1 cellular context compared by ENCODE assay signal in the genomic region with DNA sequence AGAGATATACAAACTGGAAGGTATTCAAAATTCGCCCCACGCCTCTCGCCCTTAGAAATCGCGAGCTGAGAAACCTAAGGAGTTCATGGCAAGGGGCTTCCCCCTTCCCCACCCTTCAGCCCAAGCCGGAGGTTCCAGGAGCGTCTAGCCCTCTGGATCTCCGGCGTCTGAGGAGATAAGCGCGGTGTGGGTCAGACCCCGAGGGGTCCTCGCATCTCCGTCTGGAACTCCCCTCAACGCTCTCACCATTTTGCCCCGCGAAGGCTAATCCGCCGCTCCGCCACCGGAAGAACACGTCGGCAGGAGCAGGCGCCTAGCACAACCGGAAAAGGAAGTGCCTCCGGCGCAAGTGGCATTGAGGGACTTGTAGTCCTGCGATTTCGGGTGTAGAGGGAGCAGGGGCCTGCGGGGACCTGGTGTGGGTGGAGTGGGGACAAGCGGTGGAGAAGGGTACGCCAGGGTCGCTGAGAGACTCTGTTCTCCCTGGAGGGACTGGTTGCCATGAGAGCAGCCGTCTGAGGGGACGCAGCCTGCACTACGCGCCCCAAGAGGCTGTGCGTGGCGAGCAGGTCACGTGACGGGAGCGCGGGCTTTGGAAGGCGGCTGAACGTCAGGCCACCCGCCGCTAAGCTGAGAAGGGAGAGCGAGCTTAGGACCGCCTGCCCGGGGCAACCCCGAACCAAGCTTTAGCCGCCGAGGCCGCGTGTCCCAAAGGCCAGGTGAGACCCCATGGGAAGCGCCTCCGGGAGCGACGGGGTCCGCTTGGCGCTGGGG.
TF ChIP-seq lines count a peak whose summit lies in the region.

A gene with protein sequence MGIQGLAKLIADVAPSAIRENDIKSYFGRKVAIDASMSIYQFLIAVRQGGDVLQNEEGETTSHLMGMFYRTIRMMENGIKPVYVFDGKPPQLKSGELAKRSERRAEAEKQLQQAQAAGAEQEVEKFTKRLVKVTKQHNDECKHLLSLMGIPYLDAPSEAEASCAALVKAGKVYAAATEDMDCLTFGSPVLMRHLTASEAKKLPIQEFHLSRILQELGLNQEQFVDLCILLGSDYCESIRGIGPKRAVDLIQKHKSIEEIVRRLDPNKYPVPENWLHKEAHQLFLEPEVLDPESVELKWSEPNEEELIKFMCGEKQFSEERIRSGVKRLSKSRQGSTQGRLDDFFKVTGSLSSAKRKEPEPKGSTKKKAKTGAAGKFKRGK (plus strand): TSS at position 602 of the 774 bp plus-strand sequence. CDS start 2,451 bp downstream, outside the sequence.
A gene (minus strand): TSS at position 290 of the 774 bp plus-strand sequence. CDS start 41 bp downstream, at position 249.

TF ChIP-seq in HepG2, 621 proteins besides CTCF, POLR2A, EP300 and RAD21 (continues in another document):
- TF ChIP-seq, protein P1, sequence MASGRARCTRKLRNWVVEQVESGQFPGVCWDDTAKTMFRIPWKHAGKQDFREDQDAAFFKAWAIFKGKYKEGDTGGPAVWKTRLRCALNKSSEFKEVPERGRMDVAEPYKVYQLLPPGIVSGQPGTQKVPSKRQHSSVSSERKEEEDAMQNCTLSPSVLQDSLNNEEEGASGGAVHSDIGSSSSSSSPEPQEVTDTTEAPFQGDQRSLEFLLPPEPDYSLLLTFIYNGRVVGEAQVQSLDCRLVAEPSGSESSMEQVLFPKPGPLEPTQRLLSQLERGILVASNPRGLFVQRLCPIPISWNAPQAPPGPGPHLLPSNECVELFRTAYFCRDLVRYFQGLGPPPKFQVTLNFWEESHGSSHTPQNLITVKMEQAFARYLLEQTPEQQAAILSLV (CRISPR knock-in tag; IDR thresholded peaks at IDR 0.05; ENCODE audit: borderline replicate concordance), result peak; percentile 84; the same call in 1 of the 2 replicates
- TF ChIP-seq ZFY (CRISPR knock-in tag; IDR thresholded peaks at IDR 0.05) (peak; percentile 80), FOXA3 (CRISPR knock-in tag; IDR thresholded peaks at IDR 0.05) (0 out of 2 replicates have a peak, but pooled peaks have one; percentile 7), NONO (IDR thresholded peaks at IDR 0.05) (no peak), NONO (CRISPR knock-in tag; conservative IDR thresholded peaks at IDR 0.05) (peak; percentile 66; the same call in 1 of the 2 replicates), ZNF780A (CRISPR knock-in tag; IDR thresholded peaks at IDR 0.05) (no peak), GABPA (IDR thresholded peaks at IDR 0.05; ENCODE audit: low read depth, low read length) (peak; percentile 88), GABPA (CRISPR knock-in tag; IDR thresholded peaks at IDR 0.05; ENCODE audit: low read depth) (peak; percentile 97), ZNF558 (CRISPR knock-in tag; IDR thresholded peaks at IDR 0.05; ENCODE audit: borderline replicate concordance) (0 out of 2 replicates have a peak, but pooled peaks have one; percentile 25), LCORL (IDR thresholded peaks at IDR 0.05) (no peak), LCORL (CRISPR knock-in tag; IDR thresholded peaks at IDR 0.05) (peak; percentile 66), ZFYVE20 (CRISPR knock-in tag; IDR thresholded peaks at IDR 0.05; ENCODE audit: borderline replicate concordance, low read depth) (peak; percentile 74; the same call in 1 of the 2 replicates), ZSCAN22 (CRISPR knock-in tag; IDR thresholded peaks at IDR 0.05) (0 out of 2 replicates have a peak, but pooled peaks have one; percentile 12), ZNF607 (CRISPR knock-in tag; IDR thresholded peaks at IDR 0.05; ENCODE audit: borderline replicate concordance) (0 out of 2 replicates have a peak, but pooled peaks have one; percentile 12), ZNF614 (CRISPR knock-in tag; IDR thresholded peaks at IDR 0.05; ENCODE audit: borderline replicate concordance) (peak; percentile 35; the same call in 1 of the 2 replicates), ZNF564 (CRISPR knock-in tag; IDR thresholded peaks at IDR 0.05) (0 out of 2 replicates have a peak, but pooled peaks have one; percentile 52), ESRRA (CRISPR knock-in tag; IDR thresholded peaks at IDR 0.05; ENCODE audit: low read depth) (peak; percentile 26; the same call in 1 of the 2 replicates), GATAD1 (CRISPR knock-in tag; IDR thresholded peaks at IDR 0.05) (peak; percentile 98), PRPF4 (IDR thresholded peaks at IDR 0.05; ENCODE audit: low read depth, low read length, poor library complexity, severe bottlenecking) (no peak), POLR2AphosphoS2 (IDR thresholded peaks at IDR 0.05; ENCODE audit: low read depth, low read length) (0 out of 2 replicates have a peak, but pooled peaks have one; percentile 31), KAT8 (CRISPR knock-in tag; IDR thresholded peaks at IDR 0.05) (peak; percentile 96), SP4 (CRISPR knock-in tag; IDR thresholded peaks at IDR 0.05) (0 out of 2 replicates have a peak, but pooled peaks have one; percentile 15), TGIF2 (CRISPR knock-in tag; IDR thresholded peaks at IDR 0.05) (peak; percentile 62), ZBTB8A (CRISPR knock-in tag; IDR thresholded peaks at IDR 0.05; ENCODE audit: borderline replicate concordance, low read depth) (peak; percentile 49; the same call in 1 of the 2 replicates)
- TF ChIP-seq, protein P2, sequence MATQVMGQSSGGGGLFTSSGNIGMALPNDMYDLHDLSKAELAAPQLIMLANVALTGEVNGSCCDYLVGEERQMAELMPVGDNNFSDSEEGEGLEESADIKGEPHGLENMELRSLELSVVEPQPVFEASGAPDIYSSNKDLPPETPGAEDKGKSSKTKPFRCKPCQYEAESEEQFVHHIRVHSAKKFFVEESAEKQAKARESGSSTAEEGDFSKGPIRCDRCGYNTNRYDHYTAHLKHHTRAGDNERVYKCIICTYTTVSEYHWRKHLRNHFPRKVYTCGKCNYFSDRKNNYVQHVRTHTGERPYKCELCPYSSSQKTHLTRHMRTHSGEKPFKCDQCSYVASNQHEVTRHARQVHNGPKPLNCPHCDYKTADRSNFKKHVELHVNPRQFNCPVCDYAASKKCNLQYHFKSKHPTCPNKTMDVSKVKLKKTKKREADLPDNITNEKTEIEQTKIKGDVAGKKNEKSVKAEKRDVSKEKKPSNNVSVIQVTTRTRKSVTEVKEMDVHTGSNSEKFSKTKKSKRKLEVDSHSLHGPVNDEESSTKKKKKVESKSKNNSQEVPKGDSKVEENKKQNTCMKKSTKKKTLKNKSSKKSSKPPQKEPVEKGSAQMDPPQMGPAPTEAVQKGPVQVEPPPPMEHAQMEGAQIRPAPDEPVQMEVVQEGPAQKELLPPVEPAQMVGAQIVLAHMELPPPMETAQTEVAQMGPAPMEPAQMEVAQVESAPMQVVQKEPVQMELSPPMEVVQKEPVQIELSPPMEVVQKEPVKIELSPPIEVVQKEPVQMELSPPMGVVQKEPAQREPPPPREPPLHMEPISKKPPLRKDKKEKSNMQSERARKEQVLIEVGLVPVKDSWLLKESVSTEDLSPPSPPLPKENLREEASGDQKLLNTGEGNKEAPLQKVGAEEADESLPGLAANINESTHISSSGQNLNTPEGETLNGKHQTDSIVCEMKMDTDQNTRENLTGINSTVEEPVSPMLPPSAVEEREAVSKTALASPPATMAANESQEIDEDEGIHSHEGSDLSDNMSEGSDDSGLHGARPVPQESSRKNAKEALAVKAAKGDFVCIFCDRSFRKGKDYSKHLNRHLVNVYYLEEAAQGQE (IDR thresholded peaks at IDR 0.05; ENCODE audit: borderline replicate concordance in 1 of 2, low read depth in 1 of 2, low read length in 2 of 2), result peak in 1 of 2 experiments; percentile 19; a peak in 1 of 4 replicates
- TF ChIP-seq, protein P3, sequence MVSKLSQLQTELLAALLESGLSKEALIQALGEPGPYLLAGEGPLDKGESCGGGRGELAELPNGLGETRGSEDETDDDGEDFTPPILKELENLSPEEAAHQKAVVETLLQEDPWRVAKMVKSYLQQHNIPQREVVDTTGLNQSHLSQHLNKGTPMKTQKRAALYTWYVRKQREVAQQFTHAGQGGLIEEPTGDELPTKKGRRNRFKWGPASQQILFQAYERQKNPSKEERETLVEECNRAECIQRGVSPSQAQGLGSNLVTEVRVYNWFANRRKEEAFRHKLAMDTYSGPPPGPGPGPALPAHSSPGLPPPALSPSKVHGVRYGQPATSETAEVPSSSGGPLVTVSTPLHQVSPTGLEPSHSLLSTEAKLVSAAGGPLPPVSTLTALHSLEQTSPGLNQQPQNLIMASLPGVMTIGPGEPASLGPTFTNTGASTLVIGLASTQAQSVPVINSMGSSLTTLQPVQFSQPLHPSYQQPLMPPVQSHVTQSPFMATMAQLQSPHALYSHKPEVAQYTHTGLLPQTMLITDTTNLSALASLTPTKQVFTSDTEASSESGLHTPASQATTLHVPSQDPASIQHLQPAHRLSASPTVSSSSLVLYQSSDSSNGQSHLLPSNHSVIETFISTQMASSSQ (IDR thresholded peaks at IDR 0.05; ENCODE audit: low read depth), result no peak
- TF ChIP-seq, protein P3 (CRISPR knock-in tag; IDR thresholded peaks at IDR 0.05; ENCODE audit: borderline replicate concordance), result peak; percentile 37; the same call in 1 of the 2 replicates
- TF ChIP-seq, protein P4, sequence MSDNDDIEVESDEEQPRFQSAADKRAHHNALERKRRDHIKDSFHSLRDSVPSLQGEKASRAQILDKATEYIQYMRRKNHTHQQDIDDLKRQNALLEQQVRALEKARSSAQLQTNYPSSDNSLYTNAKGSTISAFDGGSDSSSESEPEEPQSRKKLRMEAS (IDR thresholded peaks at IDR 0.05), result peak; percentile 86
- TF ChIP-seq, protein P5, sequence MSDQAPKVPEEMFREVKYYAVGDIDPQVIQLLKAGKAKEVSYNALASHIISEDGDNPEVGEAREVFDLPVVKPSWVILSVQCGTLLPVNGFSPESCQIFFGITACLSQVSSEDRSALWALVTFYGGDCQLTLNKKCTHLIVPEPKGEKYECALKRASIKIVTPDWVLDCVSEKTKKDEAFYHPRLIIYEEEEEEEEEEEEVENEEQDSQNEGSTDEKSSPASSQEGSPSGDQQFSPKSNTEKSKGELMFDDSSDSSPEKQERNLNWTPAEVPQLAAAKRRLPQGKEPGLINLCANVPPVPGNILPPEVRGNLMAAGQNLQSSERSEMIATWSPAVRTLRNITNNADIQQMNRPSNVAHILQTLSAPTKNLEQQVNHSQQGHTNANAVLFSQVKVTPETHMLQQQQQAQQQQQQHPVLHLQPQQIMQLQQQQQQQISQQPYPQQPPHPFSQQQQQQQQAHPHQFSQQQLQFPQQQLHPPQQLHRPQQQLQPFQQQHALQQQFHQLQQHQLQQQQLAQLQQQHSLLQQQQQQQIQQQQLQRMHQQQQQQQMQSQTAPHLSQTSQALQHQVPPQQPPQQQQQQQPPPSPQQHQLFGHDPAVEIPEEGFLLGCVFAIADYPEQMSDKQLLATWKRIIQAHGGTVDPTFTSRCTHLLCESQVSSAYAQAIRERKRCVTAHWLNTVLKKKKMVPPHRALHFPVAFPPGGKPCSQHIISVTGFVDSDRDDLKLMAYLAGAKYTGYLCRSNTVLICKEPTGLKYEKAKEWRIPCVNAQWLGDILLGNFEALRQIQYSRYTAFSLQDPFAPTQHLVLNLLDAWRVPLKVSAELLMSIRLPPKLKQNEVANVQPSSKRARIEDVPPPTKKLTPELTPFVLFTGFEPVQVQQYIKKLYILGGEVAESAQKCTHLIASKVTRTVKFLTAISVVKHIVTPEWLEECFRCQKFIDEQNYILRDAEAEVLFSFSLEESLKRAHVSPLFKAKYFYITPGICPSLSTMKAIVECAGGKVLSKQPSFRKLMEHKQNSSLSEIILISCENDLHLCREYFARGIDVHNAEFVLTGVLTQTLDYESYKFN (CRISPR knock-in tag; conservative IDR thresholded peaks at IDR 0.05), result peak; percentile 13
- TF ChIP-seq, protein P6, sequence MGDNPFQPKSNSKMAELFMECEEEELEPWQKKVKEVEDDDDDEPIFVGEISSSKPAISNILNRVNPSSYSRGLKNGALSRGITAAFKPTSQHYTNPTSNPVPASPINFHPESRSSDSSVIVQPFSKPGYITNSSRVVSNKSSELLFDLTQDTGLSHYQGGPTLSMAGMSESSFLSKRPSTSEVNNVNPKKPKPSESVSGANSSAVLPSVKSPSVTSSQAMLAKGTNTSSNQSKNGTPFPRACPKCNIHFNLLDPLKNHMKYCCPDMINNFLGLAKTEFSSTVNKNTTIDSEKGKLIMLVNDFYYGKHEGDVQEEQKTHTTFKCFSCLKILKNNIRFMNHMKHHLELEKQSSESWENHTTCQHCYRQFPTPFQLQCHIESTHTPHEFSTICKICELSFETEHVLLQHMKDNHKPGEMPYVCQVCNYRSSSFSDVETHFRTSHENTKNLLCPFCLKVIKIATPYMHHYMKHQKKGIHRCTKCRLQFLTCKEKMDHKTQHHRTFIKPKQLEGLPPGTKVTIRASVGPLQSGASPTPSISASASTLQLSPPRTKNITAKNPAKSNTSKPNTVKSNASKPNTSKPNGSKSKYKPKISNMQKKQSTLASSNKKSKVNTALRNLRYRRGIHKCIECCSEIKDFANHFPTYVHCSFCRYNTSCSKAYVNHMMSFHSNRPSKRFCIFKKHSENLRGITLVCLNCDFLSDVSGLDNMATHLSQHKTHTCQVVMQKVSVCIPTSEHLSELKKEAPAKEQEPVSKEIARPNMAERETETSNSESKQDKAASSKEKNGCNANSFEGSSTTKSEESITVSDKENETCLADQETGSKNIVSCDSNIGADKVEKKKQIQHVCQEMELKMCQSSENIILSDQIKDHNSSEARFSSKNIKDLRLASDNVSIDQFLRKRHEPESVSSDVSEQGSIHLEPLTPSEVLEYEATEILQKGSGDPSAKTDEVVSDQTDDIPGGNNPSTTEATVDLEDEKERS (CRISPR knock-in tag; IDR thresholded peaks at IDR 0.05), result peak; percentile 82; the same call in 1 of the 2 replicates
- TF ChIP-seq, protein P7, sequence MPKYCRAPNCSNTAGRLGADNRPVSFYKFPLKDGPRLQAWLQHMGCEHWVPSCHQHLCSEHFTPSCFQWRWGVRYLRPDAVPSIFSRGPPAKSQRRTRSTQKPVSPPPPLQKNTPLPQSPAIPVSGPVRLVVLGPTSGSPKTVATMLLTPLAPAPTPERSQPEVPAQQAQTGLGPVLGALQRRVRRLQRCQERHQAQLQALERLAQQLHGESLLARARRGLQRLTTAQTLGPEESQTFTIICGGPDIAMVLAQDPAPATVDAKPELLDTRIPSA (CRISPR knock-in tag; IDR thresholded peaks at IDR 0.05; ENCODE audit: borderline replicate concordance), result peak; percentile 62; the same call in 1 of the 2 replicates
- TF ChIP-seq, protein P8, sequence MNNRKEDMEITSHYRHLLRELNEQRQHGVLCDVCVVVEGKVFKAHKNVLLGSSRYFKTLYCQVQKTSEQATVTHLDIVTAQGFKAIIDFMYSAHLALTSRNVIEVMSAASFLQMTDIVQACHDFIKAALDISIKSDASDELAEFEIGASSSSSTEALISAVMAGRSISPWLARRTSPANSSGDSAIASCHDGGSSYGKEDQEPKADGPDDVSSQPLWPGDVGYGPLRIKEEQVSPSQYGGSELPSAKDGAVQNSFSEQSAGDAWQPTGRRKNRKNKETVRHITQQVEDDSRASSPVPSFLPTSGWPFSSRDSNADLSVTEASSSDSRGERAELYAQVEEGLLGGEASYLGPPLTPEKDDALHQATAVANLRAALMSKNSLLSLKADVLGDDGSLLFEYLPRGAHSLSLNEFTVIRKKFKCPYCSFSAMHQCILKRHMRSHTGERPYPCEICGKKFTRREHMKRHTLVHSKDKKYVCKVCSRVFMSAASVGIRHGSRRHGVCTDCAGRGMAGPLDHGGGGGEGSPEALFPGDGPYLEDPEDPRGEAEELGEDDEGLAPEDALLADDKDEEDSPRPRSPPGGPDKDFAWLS (CRISPR knock-in tag; IDR thresholded peaks at IDR 0.05; ENCODE audit: borderline replicate concordance), result no peak
